In the genomic region with DNA sequence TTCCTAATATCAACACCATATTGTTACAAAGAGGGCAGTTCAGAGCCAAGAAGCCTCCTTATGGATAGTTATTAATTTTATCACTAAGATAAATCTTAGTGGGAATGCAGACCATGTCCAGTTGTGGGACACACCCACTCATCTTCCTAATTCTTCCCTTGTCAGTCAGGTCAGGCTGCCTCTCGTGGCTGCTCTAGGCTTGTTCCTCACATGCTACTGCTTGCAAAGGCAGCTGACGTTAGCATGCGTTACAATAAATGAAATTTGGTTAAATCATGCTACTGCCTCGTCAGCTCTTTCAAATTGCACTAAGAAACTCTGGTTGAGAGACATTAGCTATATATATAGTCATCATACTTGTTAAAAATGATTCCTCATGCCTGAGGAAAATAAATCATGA, we compare ENCODE assay signal across 22 cellular contexts.
"Had no signal": no experiment of that assay in that cellular context is flagged by ENCODE, and none has a peak within 500 bp of the region (broad histone marks: within the 10 kb centered on the region; RNA-seq: fewer than 3 reads in every experiment).

No MANE protein-coding gene starts in this region.

- H3K4me1 ChIP-seq: lower lobe of right lung, psoas muscle, sigmoid colon, spleen, tibial nerve, vagina had no signal

- H3K36me3 ChIP-seq: esophagus squamous epithelium, lower lobe of right lung, ovary, sigmoid colon, spleen, thoracic aorta, tibial nerve, vagina had no signal

- DNase-seq: dorsolateral prefrontal cortex; effector CD4-positive, alpha-beta T cell; esophagus squamous epithelium; hypothalamus; immature natural killer cell; left ventricle myocardium superior; lower lobe of right lung; natural killer cell; occipital lobe; ovary; posterior cingulate gyrus; psoas muscle; right cardiac atrium; sigmoid colon; spleen; stimulated activated naive B cell treated with anti-CD40 and anti-IgM and Interleukin-4, amounts not matched to agents 10 μg/mL and 1 μg/mL and 100 μg/mL, for 72 hours had no signal

- H3K27me3 ChIP-seq: esophagus squamous epithelium, ovary, sigmoid colon, spleen, tibial nerve, vagina had no signal

- H3K9me3 ChIP-seq: esophagus squamous epithelium, lower lobe of right lung, ovary, psoas muscle, sigmoid colon, spleen, thoracic aorta, tibial nerve, vagina had no signal

- FAIRE-seq: colon, frontal cortex had no signal

- H3K27ac ChIP-seq: dorsolateral prefrontal cortex, esophagus squamous epithelium, lower lobe of right lung, ovary, psoas muscle, sigmoid colon, skin epidermis, spleen, thoracic aorta, tibial nerve, vagina had no signal

- ATAC-seq: left ventricle myocardium superior; lower lobe of right lung; natural killer cell; psoas muscle; right cardiac atrium; stimulated activated naive B cell treated with anti-CD40 and anti-IgM and Interleukin-4, amounts not matched to agents 10 μg/mL and 1 μg/mL and 100 μg/mL, for 72 hours had no signal

- H3K4me3 ChIP-seq: dorsolateral prefrontal cortex, esophagus squamous epithelium, lower lobe of right lung, ovary, psoas muscle, sigmoid colon, skin epidermis, spleen, thoracic aorta, tibial nerve, vagina had no signal
